In the genomic region with DNA sequence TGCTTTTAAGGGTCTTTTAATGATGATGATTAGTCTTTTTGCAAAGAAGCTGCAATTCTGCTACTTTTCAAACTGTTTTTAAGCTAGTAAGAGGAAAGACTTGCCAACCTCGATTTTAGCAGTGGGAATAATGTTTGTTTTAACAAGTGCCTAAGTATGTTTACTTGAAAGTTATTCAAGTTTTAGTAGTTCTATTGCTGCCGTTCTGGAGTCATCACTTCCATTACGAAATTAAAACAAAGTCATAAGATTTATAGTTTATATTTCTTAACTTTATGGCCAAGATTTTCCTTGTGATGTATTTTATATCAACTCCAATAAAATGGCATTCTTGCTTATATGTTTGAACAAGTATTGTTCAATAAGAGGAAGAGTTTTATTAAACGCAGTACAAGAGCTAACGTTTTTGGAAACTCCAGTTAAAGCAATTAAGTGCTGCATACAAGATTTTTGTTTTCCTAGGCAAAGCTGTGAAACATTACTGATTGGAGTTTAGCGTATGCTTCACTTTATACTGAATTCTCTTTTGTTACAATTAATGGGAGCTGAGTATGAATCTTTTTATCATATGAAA, we compare ENCODE assay signal across 30 cellular contexts.
A peak's percentile ranks its signal among the peaks of the same experiment; 100 is the strongest.
DNase-seq lines count a peak whose midpoint lies in the region; ATAC-seq lines count a peak whose summit lies in the region.
"Had no signal": no experiment of that assay in that cellular context is flagged by ENCODE, and none has a peak within 500 bp of the region (broad histone marks: within the 10 kb centered on the region; RNA-seq: fewer than 3 reads in every experiment).

No MANE protein-coding gene starts in this region.

- H3K9me3 Mint-ChIP-seq in activated T-helper 1 cell treated with anti-CD3 and anti-CD28 coated beads, Interleukin-12 subunit alpha, Interleukin-12 subunit beta, Interleukin-2, Interleukin-4 antibody, amounts not matched to agents 30 ng/mL and 10 ng/mL and 1 ng/mL, durations not matched to agents 14 hours and 24 hours and 36 hours, result no peaks in the 10 kb centered on the region
- H3K9me3 Mint-ChIP-seq: CD8-positive, alpha-beta memory T cell; IgD-negative memory B cell; neural crest cell had no signal

- no peak overlapping the region for H3K4me3 Mint-ChIP-seq in activated T-helper 1 cell treated with anti-CD3 and anti-CD28 coated beads, Interleukin-12 subunit alpha, Interleukin-12 subunit beta, Interleukin-2, Interleukin-4 antibody, amounts not matched to agents 30 ng/mL and 10 ng/mL and 1 ng/mL, durations not matched to agents 14 hours and 24 hours and 36 hours
- H3K4me3 Mint-ChIP-seq: B cell; CD8-positive, alpha-beta memory T cell; neural crest cell had no signal

- H3K27me3 ChIP-seq in adipocyte (replicated peaks; ENCODE audit: control insufficient read depth, insufficient read depth, low read length) (no peaks in the 10 kb centered on the region), subcutaneous abdominal adipose tissue (ENCODE audit: control insufficient read depth in 5 of 5, insufficient read depth in 4 of 5, low read length in 5 of 5) (peaks cover 0 to 6% (median 0%) of the 10 kb centered on the region in 5 donors)
- H3K27me3 ChIP-seq: brain microvascular endothelial cell, ovary had no signal

- H3K36me3 ChIP-seq in adipocyte (ENCODE audit: control insufficient read depth, insufficient read depth, low read length, severe bottlenecking), result no peaks in the 10 kb centered on the region
- H3K36me3 ChIP-seq in subcutaneous abdominal adipose tissue (ENCODE audit: control insufficient read depth in 5 of 5, insufficient read depth in 5 of 5, low read length in 5 of 5), result no peaks in the 10 kb centered on the region
- H3K36me3 ChIP-seq: brain microvascular endothelial cell, ovary had no signal

- no peak for ATAC-seq in GM18517 (IDR thresholded peaks at IDR 0.05; ENCODE audit: unreplicated experiment)
- ATAC-seq: Right ventricle myocardium inferior, SK-N-SH treated with all-trans-retinoic acid at 6 μM for 48 hours had no signal

- H3K4me1 Mint-ChIP-seq in activated T-helper 1 cell treated with anti-CD3 and anti-CD28 coated beads, Interleukin-12 subunit alpha, Interleukin-12 subunit beta, Interleukin-2, Interleukin-4 antibody, amounts not matched to agents 30 ng/mL and 10 ng/mL and 1 ng/mL, durations not matched to agents 14 hours and 24 hours and 36 hours (ENCODE audit: low read depth), result peaks cover 12% of the 10 kb centered on the region

- H3K27ac ChIP-seq in subcutaneous abdominal adipose tissue (ENCODE audit: low read depth, low read length), result peak overlapping the region; percentile 37
- H3K27ac ChIP-seq: brain microvascular endothelial cell, dorsolateral prefrontal cortex, ovary, PC-9 had no signal

- H3K4me1 ChIP-seq in adipocyte (ENCODE audit: control insufficient read depth, insufficient read depth, low read length) (peaks cover 17% of the 10 kb centered on the region), subcutaneous abdominal adipose tissue (ENCODE audit: control insufficient read depth in 5 of 5, insufficient read depth in 5 of 5, low read length in 5 of 5) (peaks cover 0 to 25% (median 10%) of the 10 kb centered on the region in 5 donors)

- peaks cover 31% of the 10 kb centered on the region for H3K27me3 Mint-ChIP-seq in activated T-helper 1 cell treated with anti-CD3 and anti-CD28 coated beads, Interleukin-12 subunit alpha, Interleukin-12 subunit beta, Interleukin-2, Interleukin-4 antibody, amounts not matched to agents 30 ng/mL and 10 ng/mL and 1 ng/mL, durations not matched to agents 14 hours and 24 hours and 36 hours (ENCODE audit: insufficient read depth)

- H3K9ac ChIP-seq in adipocyte (ENCODE audit: low read length) (no peak overlapping the region), subcutaneous abdominal adipose tissue (ENCODE audit: low read length in 5 of 5) (peak overlapping the region in 2 of 5 donors; percentile 7 to 44)

- H3K9me3 ChIP-seq in adipocyte (ENCODE audit: control insufficient read depth, low read length) (no peaks in the 10 kb centered on the region), subcutaneous abdominal adipose tissue (ENCODE audit: control insufficient read depth in 5 of 5, low read length in 5 of 5) (no peaks in the 10 kb centered on the region)
- H3K9me3 ChIP-seq: ovary had no signal

- DNase-seq in NCI-H748 (lab: John Stamatoyannopoulos, UW; ENCODE audit: unreplicated experiment), result peak; percentile 16
- no peak for DNase-seq in NCI-H748 treated with DMSO at 0.1 percent for 48 hours (lab: John Stamatoyannopoulos, UW)
- DNase-seq in adipocyte (ENCODE audit: low read depth), result peak; percentile 22
- peak; percentile 83 for DNase-seq in fibroblast of peridontal ligament (ENCODE audit: extremely low read depth)
- DNase-seq in activated gamma-delta T cell (lab: John Stamatoyannopoulos, UW), result no peak
- no peak for DNase-seq in activated T-helper 1 cell treated with anti-CD3 and anti-CD28 coated beads, Interleukin-12 subunit alpha, Interleukin-12 subunit beta, Interleukin-2, Interleukin-4 antibody, amounts not matched to agents 30 ng/mL and 10 ng/mL and 1 ng/mL, durations not matched to agents 14 hours and 24 hours and 36 hours (ENCODE audit: low spot score)
- DNase-seq: activated CD4-positive, alpha-beta T cell treated with anti-CD3 and anti-CD28 coated beads, Interleukin-2, amount 50 U/mL, for 48 hours; activated CD4-positive, CD25-positive, alpha-beta regulatory T cell treated with anti-CD3 and anti-CD28 coated beads, Interleukin-2, amount 50 U/mL, for 72 hours; activated naive CD4-positive, alpha-beta T cell; activated T-cell treated with anti-CD3 and anti-CD28 coated beads, Interleukin-2, amount 50 U/mL, for 48 hours; brain microvascular endothelial cell; CD8-positive, alpha-beta memory T cell; DMS 273 treated with DMSO at 0.1 percent for 48 hours; dorsolateral prefrontal cortex; kidney; NCI-H1694 treated with DMSO at 0.1 percent for 48 hours; NCI-H446 treated with DMSO at 0.1 percent for 48 hours; NK-92 treated with Interleukin-12 subunit alpha and Interleukin-12 subunit beta, amount 100 ng/mL, for 24 hours; ovary; PC-9; small intestine; stimulated activated naive CD4-positive, alpha-beta T cell; T-helper 2 cell had no signal

- H3K36me3 Mint-ChIP-seq in activated T-helper 1 cell treated with anti-CD3 and anti-CD28 coated beads, Interleukin-12 subunit alpha, Interleukin-12 subunit beta, Interleukin-2, Interleukin-4 antibody, amounts not matched to agents 30 ng/mL and 10 ng/mL and 1 ng/mL, durations not matched to agents 14 hours and 24 hours and 36 hours (ENCODE audit: low read depth), result no peaks in the 10 kb centered on the region
- H3K36me3 Mint-ChIP-seq: CD8-positive, alpha-beta memory T cell; IgD-negative memory B cell had no signal

- intact Hi-C loops in activated T-helper 1 cell treated with anti-CD3 and anti-CD28 coated beads, Interleukin-12 subunit alpha, Interleukin-12 subunit beta, Interleukin-2, Interleukin-4 antibody, amounts not matched to agents 30 ng/mL and 10 ng/mL and 1 ng/mL, durations not matched to agents 14 hours and 24 hours and 36 hours (cut with micrococcal nuclease), result loop anchor here (5.0 kb wide), 1 partner anchor 1563 kb away; no protein-coding TSS in a partner anchor

- H3K27ac Mint-ChIP-seq in activated T-helper 1 cell treated with anti-CD3 and anti-CD28 coated beads, Interleukin-12 subunit alpha, Interleukin-12 subunit beta, Interleukin-2, Interleukin-4 antibody, amounts not matched to agents 30 ng/mL and 10 ng/mL and 1 ng/mL, durations not matched to agents 14 hours and 24 hours and 36 hours, result no peak overlapping the region
- H3K27ac Mint-ChIP-seq: B cell; CD8-positive, alpha-beta memory T cell; IgD-negative memory B cell had no signal

- H3K4me3 ChIP-seq in adipocyte (ENCODE audit: low read length) (no peak overlapping the region), subcutaneous abdominal adipose tissue (ENCODE audit: low read depth in 1 of 5, low read length in 5 of 5) (no peak overlapping the region)
- H3K4me3 ChIP-seq: dorsolateral prefrontal cortex, ovary, PC-9 had no signal

Comparison
In these comparisons a context has a peak if more than half of its experiments do, and no peak if none do; other contexts are left out.
1. DNase-seq: peak in NCI-H748 (single experiment), adipocyte (single experiment) and fibroblast of peridontal ligament (single experiment); none in NCI-H748 treated with DMSO at 0.1 percent for 48 hours (single experiment), activated gamma-delta T cell (single experiment) and activated T-helper 1 cell treated with anti-CD3 and anti-CD28 coated beads, Interleukin-12 subunit alpha, Interleukin-12 subunit beta, Interleukin-2, Interleukin-4 antibody, amounts not matched to agents 30 ng/mL and 10 ng/mL and 1 ng/mL, durations not matched to agents 14 hours and 24 hours and 36 hours (single experiment).